Comparison of ENCODE assay signal across 11 cellular contexts in the genomic region with DNA sequence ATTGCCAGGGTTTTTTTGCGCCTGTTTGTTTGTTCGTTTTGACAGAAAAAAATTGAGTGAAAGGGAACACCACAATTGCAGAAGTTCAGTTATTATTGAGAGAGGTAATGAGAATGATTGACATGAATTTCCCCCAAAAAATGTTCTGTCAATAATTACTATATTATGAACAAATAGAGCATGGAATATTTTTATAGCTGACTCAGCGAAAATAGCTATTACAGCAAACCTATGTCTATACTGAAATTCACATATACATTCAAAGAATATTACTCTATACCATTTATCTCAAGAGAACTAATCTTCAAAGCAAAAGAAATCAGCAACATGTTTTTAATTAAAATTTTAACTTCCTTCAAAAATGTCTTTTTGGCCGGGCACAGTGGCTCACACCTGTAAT. TPM values are rescaled to one million over a fixed set of nuclear protein-coding genes. Genes with fewer than 3 reads are reported as not detected.
"Had no signal": no experiment of that assay in that cellular context is flagged by ENCODE, and none has a peak within 500 bp of the region (broad histone marks: within the 10 kb centered on the region; RNA-seq: fewer than 3 reads in every experiment).

No MANE protein-coding gene starts in this region.

RNA-seq across cellular contexts. Expression of gene CFHR3, which starts 4.8 kb away (rescaled TPM):
- total RNA-seq: activated CD4-positive, alpha-beta memory T cell treated with anti-CD3 and anti-CD28 coated beads, Interleukin-2, amount 10 ng/mL, durations not matched to agents 7 days and 5 days; activated CD4-positive, alpha-beta T cell treated with anti-CD3 and anti-CD28 coated beads for 36 hours; activated CD4-positive, alpha-beta T cell treated with anti-CD3 and anti-CD28 coated beads, Interleukin-2, amount 10 ng/mL, durations not matched to agents 7 days and 5 days; activated CD8-positive, alpha-beta memory T cell treated with anti-CD3 and anti-CD28 coated beads, Interleukin-2, amount 10 ng/mL, durations not matched to agents 7 days and 5 days; activated CD8-positive, alpha-beta T cell treated with anti-CD3 and anti-CD28 coated beads, Interleukin-2, amount 10 ng/mL, durations not matched to agents 7 days and 5 days; activated naive CD8-positive, alpha-beta T cell treated with anti-CD3 and anti-CD28 coated beads, Interleukin-2, amount 10 ng/mL, durations not matched to agents 7 days and 5 days; activated T-helper 2 cell treated with anti-CD3 and anti-CD28 coated beads, Interferon-gamma antibody, Interleukin-2, Interleukin-4, amounts not matched to agents 10 μg/mL and 5 μg/mL and 100 μg/mL, durations not matched to agents 14 hours and 24 hours and 36 hours; ascending aorta; bronchial epithelial cell; chondrocyte had no signal
- polyA plus RNA-seq: cardiac muscle cell had no signal

RNA-seq across cellular contexts. Expression of gene CFHR1, which starts 49.7 kb away (rescaled TPM):
- total RNA-seq: activated CD4-positive, alpha-beta memory T cell treated with anti-CD3 and anti-CD28 coated beads, Interleukin-2, amount 10 ng/mL, durations not matched to agents 7 days and 5 days; activated CD4-positive, alpha-beta T cell treated with anti-CD3 and anti-CD28 coated beads for 36 hours; activated CD4-positive, alpha-beta T cell treated with anti-CD3 and anti-CD28 coated beads, Interleukin-2, amount 10 ng/mL, durations not matched to agents 7 days and 5 days; activated CD8-positive, alpha-beta memory T cell treated with anti-CD3 and anti-CD28 coated beads, Interleukin-2, amount 10 ng/mL, durations not matched to agents 7 days and 5 days; activated CD8-positive, alpha-beta T cell treated with anti-CD3 and anti-CD28 coated beads, Interleukin-2, amount 10 ng/mL, durations not matched to agents 7 days and 5 days; activated naive CD8-positive, alpha-beta T cell treated with anti-CD3 and anti-CD28 coated beads, Interleukin-2, amount 10 ng/mL, durations not matched to agents 7 days and 5 days; activated T-helper 2 cell treated with anti-CD3 and anti-CD28 coated beads, Interferon-gamma antibody, Interleukin-2, Interleukin-4, amounts not matched to agents 10 μg/mL and 5 μg/mL and 100 μg/mL, durations not matched to agents 14 hours and 24 hours and 36 hours; bronchial epithelial cell; cardiac muscle cell; chondrocyte had no signal
- polyA plus RNA-seq: cardiac muscle cell had no signal
